9 cellular contexts compared by ENCODE assay signal in the genomic region with DNA sequence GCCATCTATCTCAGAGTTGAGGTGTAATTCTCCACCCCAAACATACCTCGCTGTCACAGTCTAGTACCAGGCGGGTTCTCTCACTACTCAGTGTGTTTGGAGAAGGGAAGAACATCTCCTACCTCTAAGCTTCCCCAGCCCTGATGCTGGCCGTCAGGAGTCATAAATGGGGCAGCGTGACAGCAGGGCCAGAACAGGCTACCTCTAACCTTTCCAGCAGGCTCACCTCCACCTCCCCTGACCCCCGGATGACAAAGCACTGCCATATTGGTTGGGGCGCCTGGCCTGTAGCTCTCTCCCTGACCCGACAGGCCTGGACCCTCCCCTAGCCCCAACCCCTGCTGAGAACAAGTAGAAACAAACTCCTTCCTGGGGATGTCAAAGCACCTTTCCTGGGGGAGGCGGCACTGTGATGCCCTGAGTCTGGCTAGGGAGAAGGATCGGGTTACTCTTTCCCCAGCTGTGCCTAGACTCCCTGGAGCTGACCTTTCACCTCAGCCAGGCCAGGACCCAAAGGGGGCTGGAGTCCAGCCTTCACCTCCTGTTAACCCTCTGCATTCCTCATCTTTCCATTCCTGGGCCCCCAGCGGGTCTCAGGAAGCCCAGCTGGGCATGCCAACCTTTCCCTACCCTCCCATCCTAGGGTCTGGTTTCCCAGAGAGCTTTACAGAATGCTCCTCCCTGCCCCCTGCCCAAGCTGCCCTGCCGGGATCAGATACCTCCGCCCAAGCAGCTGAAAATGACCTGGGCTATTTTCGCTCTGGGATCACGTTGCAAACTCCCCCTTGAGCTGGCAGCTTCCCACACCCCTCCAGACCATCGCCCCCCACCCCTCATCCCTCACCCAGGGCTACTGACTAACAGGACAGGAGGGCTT. TPM values are rescaled to one million over a fixed set of nuclear protein-coding genes. Genes with fewer than 3 reads are reported as not detected.
A peak's percentile ranks its signal among the peaks of the same experiment; 100 is the strongest.
DNase-seq lines count a peak whose midpoint lies in the region; ATAC-seq and TF ChIP-seq lines count a peak whose summit lies in the region.
"Had no signal": no experiment of that assay in that cellular context is flagged by ENCODE, and none has a peak within 500 bp of the region (broad histone marks: within the 10 kb centered on the region; RNA-seq: fewer than 3 reads in every experiment).

No MANE protein-coding gene starts in this region.

- CTCF ChIA-PET in HCT116 (lab: Charles Lee) = interaction anchor here (1.0 to 3.1 kb wide), 9 partner anchors 9 to 100 kb away, joined by 3 to 39 read pairs (median 4); no protein-coding TSS in a partner anchor

- H3K4me1 ChIP-seq in HCT116 (ENCODE audit: control insufficient read depth in 1 of 2, insufficient read depth in 2 of 2, low read length in 2 of 2) (peaks cover 65 to 91% of the 10 kb centered on the region in 2 experiments), iPS-15b (ENCODE audit: control insufficient read depth, insufficient read depth, low read length) (peaks cover 52% of the 10 kb centered on the region), smooth muscle cell (ENCODE audit: low read depth) (peaks cover 95% of the 10 kb centered on the region), Karpas-422 (ENCODE audit: low read length) (peaks cover 16% of the 10 kb centered on the region)

- no peaks in the 10 kb centered on the region for H3K27me3 Mint-ChIP-seq in activated naive CD8-positive, alpha-beta T cell treated with anti-CD3 and anti-CD28 coated beads for 36 hours

- H3F3A ChIP-seq in smooth muscle cell (ENCODE audit: low read depth) = peaks cover 37% of the 10 kb centered on the region

- no peaks in the 10 kb centered on the region for H3K9me2 ChIP-seq in HCT116 (ENCODE audit: insufficient read depth)
- no peaks in the 10 kb centered on the region for H3K9me2 ChIP-seq in Karpas-422 (replicated peaks; ENCODE audit: insufficient read depth, low read length)

- H3K36me3 Mint-ChIP-seq in activated naive CD8-positive, alpha-beta T cell treated with anti-CD3 and anti-CD28 coated beads for 36 hours = no peaks in the 10 kb centered on the region

- H3K4me3 ChIP-seq in HCT116 (replicated peaks in 1 of 2; ENCODE audit: low read depth in 1 of 2, low read length in 2 of 2) (no peak overlapping the region), iPS-15b (ENCODE audit: low read depth, low read length) (peak overlapping the region; percentile 30), smooth muscle cell (no peak overlapping the region), Karpas-422 (ENCODE audit: low read length) (no peak overlapping the region)

- POLR2A ChIA-PET in HCT116 (lab: Charles Lee) = interaction anchor here (0.6 to 1.0 kb wide), 2 partner anchors 12 to 228 kb away, joined by 4 to 8 read pairs; a partner anchor contains a TSS

- no peak for TF ChIP-seq RAD21 in HCT116 (IDR thresholded peaks at IDR 0.05; ENCODE audit: low read depth)

- no TSS peak for BruUV-seq in HCT116 (replicated peaks; lab: Mats Ljungman, UMichigan)

- RAD21 ChIA-PET in HCT116 (lab: Charles Lee; ENCODE audit: low non-redundant PET in 1 of 2, low total read pairs in 2 of 2, uncharacterized antibody in 2 of 2, unreplicated experiment in 2 of 2) = interaction anchor here in 1 of 2 experiments (0.6 kb wide), 1 partner anchor 151 kb away, joined by 4 read pairs; no protein-coding TSS in a partner anchor

- no peak for ATAC-seq in HCT116

- H3K79me2 ChIP-seq in HCT116 (ENCODE audit: insufficient read depth, low read length) = peaks cover 63% of the 10 kb centered on the region
- peaks cover 74% of the 10 kb centered on the region for H3K79me2 ChIP-seq in smooth muscle cell (ENCODE audit: low read depth)
- no peaks in the 10 kb centered on the region for H3K79me2 ChIP-seq in Karpas-422 (ENCODE audit: low read length)

- no peaks in the 10 kb centered on the region for H3K9me3 ChIP-seq in HCT116 (ENCODE audit: control insufficient read depth in 1 of 2, insufficient read depth in 1 of 2, low read depth in 1 of 2, low read length in 2 of 2)
- H3K9me3 ChIP-seq in iPS-15b (ENCODE audit: control insufficient read depth, insufficient read depth, low read length) = no peaks in the 10 kb centered on the region
- no peaks in the 10 kb centered on the region for H3K9me3 ChIP-seq in smooth muscle cell (replicated peaks; ENCODE audit: low read depth)
- no peaks in the 10 kb centered on the region for H3K9me3 ChIP-seq in Karpas-422 (ENCODE audit: low read length)

- no peak for TF ChIP-seq POLR2A in HCT116 (IDR thresholded peaks at IDR 0.05; ENCODE audit: borderline replicate concordance, extremely low read depth, insufficient read depth, insufficient read length)

- H3K27me3 ChIP-seq in HCT116 (ENCODE audit: insufficient read depth, low read length) (no peaks in the 10 kb centered on the region), iPS-15b (ENCODE audit: control insufficient read depth, insufficient read depth, low read length) (no peaks in the 10 kb centered on the region), smooth muscle cell (ENCODE audit: low read depth) (no peaks in the 10 kb centered on the region), Karpas-422 (ENCODE audit: low read length) (no peaks in the 10 kb centered on the region)

- H2AFZ ChIP-seq in HCT116 (ENCODE audit: low read depth, low read length, poor library complexity, severe bottlenecking) (no peak overlapping the region), smooth muscle cell (ENCODE audit: low read depth) (no peak overlapping the region), Karpas-422 (ENCODE audit: low read length) (no peak overlapping the region)

- H3K36me3 ChIP-seq in HCT116 (ENCODE audit: control insufficient read depth in 1 of 2, insufficient read depth in 2 of 2, low read length in 2 of 2) = no peaks in the 10 kb centered on the region; a peak in 1 of 4 replicates
- no peaks in the 10 kb centered on the region for H3K36me3 ChIP-seq in iPS-15b (ENCODE audit: control insufficient read depth, insufficient read depth, low read length)
- no peaks in the 10 kb centered on the region for H3K36me3 ChIP-seq in smooth muscle cell (ENCODE audit: low read depth)
- no peaks in the 10 kb centered on the region for H3K36me3 ChIP-seq in Karpas-422 (ENCODE audit: insufficient read depth, low read length)

- H3K4me3 Mint-ChIP-seq in activated naive CD8-positive, alpha-beta T cell treated with anti-CD3 and anti-CD28 coated beads for 36 hours = no peak overlapping the region

- H4K20me1 ChIP-seq in HCT116 (ENCODE audit: insufficient read depth) = no peaks in the 10 kb centered on the region; the same call in 1 of the 2 replicates
- peaks cover 100% of the 10 kb centered on the region for H4K20me1 ChIP-seq in smooth muscle cell (ENCODE audit: low read depth)
- H4K20me1 ChIP-seq in Karpas-422 (ENCODE audit: insufficient read depth, low read depth, low read length) = peaks cover 42% of the 10 kb centered on the region

- WGBS in smooth muscle cell (ENCODE audit: low lambda C conversion rate) = 62% methylated on average over 15 of the region's 15 CpGs

- H3K4me2 ChIP-seq in HCT116 (ENCODE audit: low read length) = peak overlapping the region; percentile 89
- H3K4me2 ChIP-seq in smooth muscle cell = no peak overlapping the region
- H3K4me2 ChIP-seq in Karpas-422 (ENCODE audit: low read depth, low read length, poor library complexity, severe bottlenecking) = no peak overlapping the region

- no peak for TF ChIP-seq CTCF in HCT116 (IDR thresholded peaks at IDR 0.05 in 2 of 3, conservative IDR thresholded peaks at IDR 0.05 in 1 of 3; ENCODE audit: borderline replicate concordance in 1 of 3, insufficient read depth in 1 of 3, low read depth in 2 of 3, low read length in 2 of 3)
- no peak for TF ChIP-seq CTCF in smooth muscle cell (IDR thresholded peaks at IDR 0.05; ENCODE audit: borderline replicate concordance, insufficient read depth, poor library complexity, severe bottlenecking)

- no peaks in the 10 kb centered on the region for H3K9me3 Mint-ChIP-seq in activated naive CD8-positive, alpha-beta T cell treated with anti-CD3 and anti-CD28 coated beads for 36 hours

- no peak for DNase-seq in HCT116 (ENCODE audit: low read depth, low spot score)
- DNase-seq in activated naive CD8-positive, alpha-beta T cell treated with anti-CD3 and anti-CD28 coated beads for 36 hours = no peak
- DNase-seq in smooth muscle cell (lab: John Stamatoyannopoulos, UW; ENCODE audit: unreplicated experiment) = no peak
- no peak for DNase-seq in DMS114 treated with DMSO at 0.1 percent for 48 hours (lab: John Stamatoyannopoulos, UW; ENCODE audit: unreplicated experiment)
- no peak for DNase-seq in stimulated activated CD4-positive, alpha-beta T cell treated with anti-CD3 and anti-CD28 coated beads, Interleukin-1b, Interleukin-23, amount 100 ng/mL, for 48 hours
- no peak for DNase-seq in Karpas-422
- DNase-seq in dedifferentiated amniotic fluid mesenchymal stem cell (ENCODE audit: extremely low spot score) = no peak
- DNase-seq: NCI-H1092 treated with DMSO at 0.1 percent for 48 hours had no signal

- no peak overlapping the region for H3K9ac ChIP-seq in HCT116 (ENCODE audit: low read length)
- H3K9ac ChIP-seq in iPS-15b (ENCODE audit: low read depth, low read length) = no peak overlapping the region
- no peak overlapping the region for H3K9ac ChIP-seq in smooth muscle cell (ENCODE audit: low read depth)
- H3K9ac ChIP-seq in Karpas-422 (ENCODE audit: low read length) = no peak overlapping the region

- intact Hi-C loops in HCT116 (cut with micrococcal nuclease) = no loop called here

- H3K27ac Mint-ChIP-seq in activated naive CD8-positive, alpha-beta T cell treated with anti-CD3 and anti-CD28 coated beads for 36 hours = peak overlapping the region; percentile 4

- H3K27ac ChIP-seq in HCT116 (ENCODE audit: low read depth, low read length) (peak overlapping the region; percentile 44), smooth muscle cell (ENCODE audit: low read depth) (peak overlapping the region; percentile 56), Karpas-422 (ENCODE audit: low read length) (no peak overlapping the region)

- H3K4me1 Mint-ChIP-seq in activated naive CD8-positive, alpha-beta T cell treated with anti-CD3 and anti-CD28 coated beads for 36 hours = peaks cover 17% of the 10 kb centered on the region

TF ChIP-seq in HCT116, 20 proteins besides CTCF, POLR2A, EP300 and RAD21 (continues in another document):
- TF ChIP-seq, protein P1, sequence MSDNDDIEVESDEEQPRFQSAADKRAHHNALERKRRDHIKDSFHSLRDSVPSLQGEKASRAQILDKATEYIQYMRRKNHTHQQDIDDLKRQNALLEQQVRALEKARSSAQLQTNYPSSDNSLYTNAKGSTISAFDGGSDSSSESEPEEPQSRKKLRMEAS (IDR thresholded peaks at IDR 0.05) = no peak
- no peak for TF ChIP-seq ZFX (IDR thresholded peaks at IDR 0.05)
- no peak for TF ChIP-seq YY1 (IDR thresholded peaks at IDR 0.05; ENCODE audit: extremely low read depth, insufficient replicate concordance, low read depth, low read length)
- no peak for TF ChIP-seq ZNF274 (IDR thresholded peaks at IDR 0.05; ENCODE audit: low read depth, low read length)
- no peak for TF ChIP-seq CBX3 (IDR thresholded peaks at IDR 0.05; ENCODE audit: low read depth)

RNA-seq across cellular contexts. Expression of a gene that starts 34.2 kb away (rescaled TPM):
- total RNA-seq in HCT116 (2021; ENCODE audit: unreplicated experiment) = 33.7 TPM
- polyA plus RNA-seq in HCT116 (2012) = 26.1 and 30.5 TPM in 2 replicates
- total RNA-seq in activated naive CD8-positive, alpha-beta T cell treated with anti-CD3 and anti-CD28 coated beads for 36 hours = 10 to 100 TPM; 10.0 to 12.0 TPM
- total RNA-seq in smooth muscle cell = 8.4 and 12.2 TPM in 2 replicates
- polyA plus RNA-seq in smooth muscle cell = 12.2 and 15.6 TPM in 2 replicates
- 2.1 and 2.2 TPM in 2 replicates for total RNA-seq in Karpas-422 (2014; rRNA removed; shearing (Covaris generic); ENCODE audit: low replicate concordance)
